In genomic region chr5:123371575-123372179, GRCh38 we compare ENCODE assay signal across 8 cellular contexts. TPM values are rescaled to one million over a fixed set of nuclear protein-coding genes. Genes with fewer than 3 reads are reported as not detected.
DNase-seq lines count a peak whose midpoint lies in the region; TF ChIP-seq lines count a peak whose summit lies in the region.

No MANE protein-coding gene starts in this region.

- peaks cover 8% of the 10 kb centered on the region for H3K4me1 ChIP-seq in SJSA1 (replicated peaks)

- H3K9me3 ChIP-seq in SJSA1 (replicated peaks): no peaks in the 10 kb centered on the region

- DNase-seq in AG08395 (ENCODE audit: low spot score) (peak; percentile 24), GM10266 (ENCODE audit: extremely low spot score) (no peak), SJSA1 (ENCODE audit: low read depth in 1 of 2, low spot score in 2 of 2) (peak; percentile 39 to 79), ecto neural progenitor cell (ENCODE audit: low spot score) (peak; percentile 59), mucosa of gallbladder (ENCODE audit: low spot score) (peak; percentile 14), GF-D8 (lab: John Stamatoyannopoulos, UW) (no peak), HuH-7.5 (ENCODE audit: low spot score) (no peak), KG1 (lab: John Stamatoyannopoulos, UW) (no peak)

- TF ChIP-seq CTCF in GM10266 (IDR thresholded peaks at IDR 0.05; ENCODE audit: control insufficient read depth, insufficient read depth, low read depth, missing control alignments): peak; percentile 29

- H3K4me3 ChIP-seq in SJSA1: no peak overlapping the region

- H3K36me3 ChIP-seq in SJSA1: peaks cover 22% of the 10 kb centered on the region

- H3K27me3 ChIP-seq in SJSA1 (replicated peaks): no peaks in the 10 kb centered on the region

- no peak overlapping the region for H3K27ac ChIP-seq in SJSA1

RNA-seq across cellular contexts. Expression of gene CEP120, which starts 51.5 kb away (rescaled TPM):
- 27.2 and 36.7 TPM in 2 replicates for total RNA-seq in SJSA1 (2014; rRNA removed; shearing (Covaris generic))
- total RNA-seq in mucosa of gallbladder: 19.5 TPM

Comparison
In these comparisons a context has a peak if more than half of its experiments do, and no peak if none do; other contexts are left out.
1. DNase-seq: peak in AG08395 (single experiment), SJSA1 (2 of 2), ecto neural progenitor cell (single experiment) and mucosa of gallbladder (single experiment); none in GM10266 (single experiment), GF-D8 (single experiment), HuH-7.5 (single experiment) and KG1 (single experiment).